ENCODE assay signal across 10 cellular contexts in genomic region chr1:13809461-13810159, GRCh38.
DNase-seq lines count a peak whose midpoint lies in the region; ATAC-seq and TF ChIP-seq lines count a peak whose summit lies in the region.
"Had no signal": no experiment of that assay in that cellular context is flagged by ENCODE, and none has a peak within 500 bp of the region (broad histone marks: within the 10 kb centered on the region; RNA-seq: fewer than 3 reads in every experiment).

No MANE protein-coding gene starts in this region.

- no peak for DNase-seq in activated naive CD8-positive, alpha-beta T cell treated with anti-CD3 and anti-CD28 coated beads for 36 hours
- DNase-seq in activated naive CD8-positive, alpha-beta T cell treated with anti-CD3 and anti-CD28 coated beads, Interleukin-2, amount 50 U/mL, for 24 hours, result peak; percentile 30
- no peak for DNase-seq in stimulated activated effector memory CD8-positive, alpha-beta T cell treated with anti-CD3 and anti-CD28 coated beads, Interleukin-12 subunit alpha, Interleukin-12 subunit beta, amount 100 ng/mL, for 72 hours (ENCODE audit: low spot score in 2 of 2)
- no peak for DNase-seq in RKO (ENCODE audit: low spot score)
- no peak for DNase-seq in uterus

- peaks cover 3% of the 10 kb centered on the region for H3K36me3 Mint-ChIP-seq in activated naive CD8-positive, alpha-beta T cell
- H3K36me3 Mint-ChIP-seq in activated naive CD8-positive, alpha-beta T cell treated with anti-CD3 and anti-CD28 coated beads for 36 hours, result no peaks in the 10 kb centered on the region
- no peaks in the 10 kb centered on the region for H3K36me3 Mint-ChIP-seq in activated naive CD8-positive, alpha-beta T cell treated with anti-CD3 and anti-CD28 coated beads, Interleukin-2, amount 50 U/mL, for 24 hours (ENCODE audit: low read depth)
- H3K36me3 Mint-ChIP-seq in stimulated activated effector memory CD8-positive, alpha-beta T cell treated with anti-CD3 and anti-CD28 coated beads, Interleukin-12 subunit alpha, Interleukin-12 subunit beta, amount 100 ng/mL, for 72 hours, result peaks cover 13% of the 10 kb centered on the region

- peaks cover 31% of the 10 kb centered on the region for H3K4me1 Mint-ChIP-seq in activated naive CD8-positive, alpha-beta T cell (ENCODE audit: low read depth)
- H3K4me1 Mint-ChIP-seq in activated naive CD8-positive, alpha-beta T cell treated with anti-CD3 and anti-CD28 coated beads for 36 hours, result peaks cover 16% of the 10 kb centered on the region
- peaks cover 23% of the 10 kb centered on the region for H3K4me1 Mint-ChIP-seq in activated naive CD8-positive, alpha-beta T cell treated with anti-CD3 and anti-CD28 coated beads, Interleukin-2, amount 50 U/mL, for 24 hours
- peaks cover 76% of the 10 kb centered on the region for H3K4me1 Mint-ChIP-seq in stimulated activated effector memory CD8-positive, alpha-beta T cell treated with anti-CD3 and anti-CD28 coated beads, Interleukin-12 subunit alpha, Interleukin-12 subunit beta, amount 100 ng/mL, for 72 hours

- H3K36me3 ChIP-seq in uterus, result no peaks in the 10 kb centered on the region
- H3K36me3 ChIP-seq: BE2C had no signal

- no peak for TF ChIP-seq POLR2A in uterus (IDR thresholded peaks at IDR 0.05)

- intact Hi-C loops in uterus (cut with DNase I; ENCODE audit: low total_unique reads), result no loop called here

- H3K9me3 Mint-ChIP-seq in activated naive CD8-positive, alpha-beta T cell (ENCODE audit: low read depth), result no peaks in the 10 kb centered on the region
- no peaks in the 10 kb centered on the region for H3K9me3 Mint-ChIP-seq in activated naive CD8-positive, alpha-beta T cell treated with anti-CD3 and anti-CD28 coated beads for 36 hours
- H3K9me3 Mint-ChIP-seq in activated naive CD8-positive, alpha-beta T cell treated with anti-CD3 and anti-CD28 coated beads, Interleukin-2, amount 50 U/mL, for 24 hours, result no peaks in the 10 kb centered on the region
- H3K9me3 Mint-ChIP-seq in stimulated activated effector memory CD8-positive, alpha-beta T cell treated with anti-CD3 and anti-CD28 coated beads, Interleukin-12 subunit alpha, Interleukin-12 subunit beta, amount 100 ng/mL, for 72 hours, result no peaks in the 10 kb centered on the region

- TF ChIP-seq CTCF in LNCAP (IDR thresholded peaks at IDR 0.05) (peak; percentile 12; the same call in 1 of the 2 replicates), uterus (IDR thresholded peaks at IDR 0.05) (no peak)

- H3K27ac ChIP-seq in uterus, result no peak overlapping the region
- H3K27ac ChIP-seq: skin epidermis had no signal

- no peaks in the 10 kb centered on the region for H3K4me1 ChIP-seq in uterus
- H3K4me1 ChIP-seq: BE2C had no signal

- ATAC-seq in activated naive CD8-positive, alpha-beta T cell treated with anti-CD3 and anti-CD28 coated beads, Interleukin-2, amount 50 U/mL, for 24 hours, result peak; percentile 58
- peak; percentile 86 for ATAC-seq in stimulated activated effector memory CD8-positive, alpha-beta T cell treated with anti-CD3 and anti-CD28 coated beads, Interleukin-12 subunit alpha, Interleukin-12 subunit beta, amount 100 ng/mL, for 72 hours
- ATAC-seq in GM18498 (IDR thresholded peaks at IDR 0.05; ENCODE audit: unreplicated experiment), result no peak

- no peak overlapping the region for H3K4me3 Mint-ChIP-seq in activated naive CD8-positive, alpha-beta T cell
- no peak overlapping the region for H3K4me3 Mint-ChIP-seq in activated naive CD8-positive, alpha-beta T cell treated with anti-CD3 and anti-CD28 coated beads for 36 hours
- no peak overlapping the region for H3K4me3 Mint-ChIP-seq in activated naive CD8-positive, alpha-beta T cell treated with anti-CD3 and anti-CD28 coated beads, Interleukin-2, amount 50 U/mL, for 24 hours
- no peak overlapping the region for H3K4me3 Mint-ChIP-seq in stimulated activated effector memory CD8-positive, alpha-beta T cell treated with anti-CD3 and anti-CD28 coated beads, Interleukin-12 subunit alpha, Interleukin-12 subunit beta, amount 100 ng/mL, for 72 hours

- peak overlapping the region; percentile 61 for H3K27ac Mint-ChIP-seq in activated naive CD8-positive, alpha-beta T cell
- no peak overlapping the region for H3K27ac Mint-ChIP-seq in activated naive CD8-positive, alpha-beta T cell treated with anti-CD3 and anti-CD28 coated beads for 36 hours
- peak overlapping the region; percentile 29 for H3K27ac Mint-ChIP-seq in activated naive CD8-positive, alpha-beta T cell treated with anti-CD3 and anti-CD28 coated beads, Interleukin-2, amount 50 U/mL, for 24 hours
- H3K27ac Mint-ChIP-seq in stimulated activated effector memory CD8-positive, alpha-beta T cell treated with anti-CD3 and anti-CD28 coated beads, Interleukin-12 subunit alpha, Interleukin-12 subunit beta, amount 100 ng/mL, for 72 hours, result peak overlapping the region; percentile 50

- H3K27me3 Mint-ChIP-seq in activated naive CD8-positive, alpha-beta T cell, result no peaks in the 10 kb centered on the region
- no peaks in the 10 kb centered on the region for H3K27me3 Mint-ChIP-seq in activated naive CD8-positive, alpha-beta T cell treated with anti-CD3 and anti-CD28 coated beads for 36 hours
- H3K27me3 Mint-ChIP-seq in activated naive CD8-positive, alpha-beta T cell treated with anti-CD3 and anti-CD28 coated beads, Interleukin-2, amount 50 U/mL, for 24 hours, result no peaks in the 10 kb centered on the region

- H3K4me3 ChIP-seq in uterus, result no peak overlapping the region
- H3K4me3 ChIP-seq: skin epidermis had no signal

- H3K27me3 ChIP-seq in uterus, result no peaks in the 10 kb centered on the region
- H3K27me3 ChIP-seq: BE2C had no signal

- no peaks in the 10 kb centered on the region for H3K9me3 ChIP-seq in uterus
- H3K9me3 ChIP-seq: BE2C had no signal
